30 cellular contexts compared by ENCODE assay signal in genomic region chr11:70173018-70173417, GRCh38.
"Had no signal": no experiment of that assay in that cellular context is flagged by ENCODE, and none has a peak within 500 bp of the region (broad histone marks: within the 10 kb centered on the region; RNA-seq: fewer than 3 reads in every experiment).

No MANE protein-coding gene starts in this region.

- H3K4me3 Mint-ChIP-seq: activated naive CD8-positive, alpha-beta T cell; brain; nephron; stimulated activated effector memory CD8-positive, alpha-beta T cell treated with anti-CD3 and anti-CD28 coated beads, Interleukin-12 subunit alpha, Interleukin-12 subunit beta, amount 100 ng/mL, for 72 hours; stimulated activated naive CD8-positive, alpha-beta T cell treated with anti-CD3 and anti-CD28 coated beads, Interleukin-15, Interleukin-2, amounts not matched to agents 100 ng/mL and 50 ng/mL, for 24 hours; T-helper 2 cell treated with Interferon-gamma antibody and Interleukin-4, amounts not matched to agents 5 μg/mL and 100 μg/mL, for 36 hours had no signal

- H3K4me3 ChIP-seq: heart left ventricle, left ventricle myocardium inferior, lung, mucosa of descending colon, pancreas, psoas muscle, sigmoid colon, thoracic aorta had no signal

- H3K36me3 ChIP-seq: left ventricle myocardium inferior, pancreas, sigmoid colon had no signal

- H3K27ac Mint-ChIP-seq: activated naive CD8-positive, alpha-beta T cell; brain; nephron; stimulated activated effector memory CD8-positive, alpha-beta T cell treated with anti-CD3 and anti-CD28 coated beads, Interleukin-12 subunit alpha, Interleukin-12 subunit beta, amount 100 ng/mL, for 72 hours; stimulated activated naive CD8-positive, alpha-beta T cell treated with anti-CD3 and anti-CD28 coated beads, Interleukin-15, Interleukin-2, amounts not matched to agents 100 ng/mL and 50 ng/mL, for 24 hours; T-helper 2 cell treated with Interferon-gamma antibody and Interleukin-4, amounts not matched to agents 5 μg/mL and 100 μg/mL, for 36 hours had no signal

- H3K27me3 ChIP-seq: foreskin keratinocyte, heart left ventricle, pancreas had no signal

- H3K27ac ChIP-seq: foreskin keratinocyte, heart left ventricle, left ventricle myocardium inferior, pancreas, psoas muscle, sigmoid colon, thoracic aorta, VCaP had no signal

- FAIRE-seq: endothelial cell of umbilical vein, islet of Langerhans, pancreas, small intestine, urothelium cell line had no signal

- ATAC-seq: activated CD4-positive, CD25-positive, alpha-beta regulatory T cell treated with anti-CD3 and anti-CD28 coated beads, Interleukin-2, amount 50 U/mL, for 24 hours; foreskin keratinocyte; heart left ventricle; mucosa of descending colon; pancreas; psoas muscle; stimulated activated effector memory CD8-positive, alpha-beta T cell treated with anti-CD3 and anti-CD28 coated beads, Interleukin-12 subunit alpha, Interleukin-12 subunit beta, amount 100 ng/mL, for 72 hours had no signal

- H3K4me1 ChIP-seq: heart left ventricle, left ventricle myocardium inferior, pancreas, psoas muscle, sigmoid colon had no signal

- H3K27me3 Mint-ChIP-seq: brain had no signal

- H3K36me3 Mint-ChIP-seq: activated naive CD8-positive, alpha-beta T cell; brain; stimulated activated effector memory CD8-positive, alpha-beta T cell treated with anti-CD3 and anti-CD28 coated beads, Interleukin-12 subunit alpha, Interleukin-12 subunit beta, amount 100 ng/mL, for 72 hours had no signal

- H3K4me1 Mint-ChIP-seq: stimulated activated effector memory CD8-positive, alpha-beta T cell treated with anti-CD3 and anti-CD28 coated beads, Interleukin-12 subunit alpha, Interleukin-12 subunit beta, amount 100 ng/mL, for 72 hours had no signal

- DNase-seq: activated CD4-positive, alpha-beta T cell treated with anti-CD3 and anti-CD28 coated beads for 48 hours; activated CD4-positive, alpha-beta T cell treated with anti-CD3 and anti-CD28 coated beads, Interleukin-2, amount 50 U/mL, for 48 hours; activated CD8-positive, alpha-beta memory T cell treated with anti-CD3 and anti-CD28 coated beads for 24 hours; activated effector memory CD4-positive, alpha-beta T cell treated with Interleukin-2 at 50 U/mL for 16 hours; activated naive CD4-positive, alpha-beta T cell treated with Interleukin-2 at 50 U/mL for 16 hours; aorta; caudate nucleus; foreskin keratinocyte; heart left ventricle; left ventricle myocardium inferior; mucosa of descending colon; pancreas; psoas muscle; sigmoid colon; small intestine; stimulated activated CD4-positive, alpha-beta T cell treated with anti-CD3 and anti-CD28 coated beads, Interleukin-4, amount 100 ng/mL, for 24 hours; T-helper 1 cell had no signal

- H3K9me3 ChIP-seq: heart left ventricle, left ventricle myocardium inferior, mucosa of descending colon, pancreas, psoas muscle, sigmoid colon, thoracic aorta had no signal

- H3K9me3 Mint-ChIP-seq: nephron; stimulated activated effector memory CD8-positive, alpha-beta T cell treated with anti-CD3 and anti-CD28 coated beads, Interleukin-12 subunit alpha, Interleukin-12 subunit beta, amount 100 ng/mL, for 72 hours; stimulated activated naive CD8-positive, alpha-beta T cell treated with anti-CD3 and anti-CD28 coated beads, Interleukin-15, Interleukin-2, amounts not matched to agents 100 ng/mL and 50 ng/mL, for 24 hours; T-helper 2 cell treated with Interferon-gamma antibody and Interleukin-4, amounts not matched to agents 5 μg/mL and 100 μg/mL, for 36 hours had no signal
